In genomic region chr4:86400216-86400615, GRCh38 we compare ENCODE assay signal across 18 cellular contexts. TPM values are rescaled to one million over a fixed set of nuclear protein-coding genes. Genes with fewer than 3 reads are reported as not detected.
"Had no signal": no experiment of that assay in that cellular context is flagged by ENCODE, and none has a peak within 500 bp of the region (broad histone marks: within the 10 kb centered on the region; RNA-seq: fewer than 3 reads in every experiment).

No MANE protein-coding gene starts in this region.

- H3K27ac ChIP-seq: gastrocnemius medialis, heart left ventricle, neural progenitor cell, skin epidermis, tibial artery had no signal

- H3K36me3 ChIP-seq: gastrocnemius medialis, heart left ventricle, neural progenitor cell, tibial artery had no signal

- ATAC-seq: activated CD4-positive, CD25-positive, alpha-beta regulatory T cell treated with anti-CD3 and anti-CD28 coated beads, Interleukin-2, amount 50 U/mL, for 24 hours; esophagus mucosa; gastrocnemius medialis; heart left ventricle; left cardiac atrium had no signal

- H3K4me1 Mint-ChIP-seq: activated naive CD8-positive, alpha-beta T cell treated with anti-CD3 and anti-CD28 coated beads, Interleukin-2, amount 10 ng/mL, durations not matched to agents 7 days and 5 days; naive B cell had no signal

- H3K27ac Mint-ChIP-seq: activated naive CD8-positive, alpha-beta T cell treated with anti-CD3 and anti-CD28 coated beads, Interleukin-2, amount 10 ng/mL, durations not matched to agents 7 days and 5 days; naive B cell; neural progenitor cell had no signal

- H3K36me3 Mint-ChIP-seq: activated naive CD8-positive, alpha-beta T cell treated with anti-CD3 and anti-CD28 coated beads, Interleukin-2, amount 10 ng/mL, durations not matched to agents 7 days and 5 days; naive B cell had no signal

- H3K4me3 ChIP-seq: gastrocnemius medialis, heart left ventricle, neural progenitor cell, skin epidermis, tibial artery had no signal

- H3K4me3 Mint-ChIP-seq: activated naive CD8-positive, alpha-beta T cell treated with anti-CD3 and anti-CD28 coated beads, Interleukin-2, amount 10 ng/mL, durations not matched to agents 7 days and 5 days; naive B cell; neural progenitor cell had no signal

- H3K27me3 ChIP-seq: gastrocnemius medialis, heart left ventricle, neural progenitor cell, tibial artery had no signal

- H3K9me3 Mint-ChIP-seq: activated naive CD8-positive, alpha-beta T cell treated with anti-CD3 and anti-CD28 coated beads, Interleukin-2, amount 10 ng/mL, durations not matched to agents 7 days and 5 days had no signal

- DNase-seq: activated naive CD4-positive, alpha-beta T cell; activated naive CD8-positive, alpha-beta T cell treated with anti-CD3 and anti-CD28 coated beads, Interleukin-2, amount 10 ng/mL, durations not matched to agents 7 days and 5 days; activated T-cell treated with anti-CD3 and anti-CD28 coated beads for 4 hours; aorta; gastrocnemius medialis; heart left ventricle; left cardiac atrium; naive B cell; stimulated activated CD4-positive, alpha-beta T cell treated with anti-CD3 and anti-CD28 coated beads, Interleukin-15, amount 100 ng/mL, for 24 hours; stimulated activated CD4-positive, alpha-beta T cell treated with anti-CD3 and anti-CD28 coated beads, Interleukin-4, amount 100 ng/mL, for 1 hour; stimulated activated naive CD4-positive, alpha-beta T cell; tibial artery had no signal

- H3K27me3 Mint-ChIP-seq: activated naive CD8-positive, alpha-beta T cell treated with anti-CD3 and anti-CD28 coated beads, Interleukin-2, amount 10 ng/mL, durations not matched to agents 7 days and 5 days had no signal

- H3K4me1 ChIP-seq: gastrocnemius medialis, heart left ventricle, tibial artery had no signal

- FAIRE-seq: urothelium cell line had no signal

- H3K9me3 ChIP-seq: gastrocnemius medialis, heart left ventricle, tibial artery had no signal

RNA-seq across cellular contexts. Expression of gene MAPK10, which starts 40.4 kb away (rescaled TPM):
- total RNA-seq: activated CD8-positive, alpha-beta memory T cell treated with anti-CD3 and anti-CD28 coated beads for 36 hours; activated naive CD8-positive, alpha-beta T cell treated with anti-CD3 and anti-CD28 coated beads, Interleukin-2, amount 10 ng/mL, durations not matched to agents 7 days and 5 days had no signal
